Comparison of ENCODE assay signal across 8 cellular contexts in genomic region chr15:39934415-39935044, GRCh38. TPM values are rescaled to one million over a fixed set of nuclear protein-coding genes. Genes with fewer than 3 reads are reported as not detected.
A peak's percentile ranks its signal among the peaks of the same experiment; 100 is the strongest.
DNase-seq lines count a peak whose midpoint lies in the region; ATAC-seq, FAIRE-seq and TF ChIP-seq lines count a peak whose summit lies in the region.

No MANE protein-coding gene starts in this region.

- H3K4me3 Mint-ChIP-seq in CD8-positive, alpha-beta T cell, result peak overlapping the region; percentile 83
- peak overlapping the region; percentile 80 for H3K4me3 Mint-ChIP-seq in activated CD4-positive, alpha-beta memory T cell treated with anti-CD3 and anti-CD28 coated beads, Interleukin-2, amount 10 ng/mL, durations not matched to agents 7 days and 5 days
- H3K4me3 Mint-ChIP-seq in osteocyte (ENCODE audit: unreplicated experiment), result peak overlapping the region; percentile 85

- peaks cover 7% of the 10 kb centered on the region for H3K4me1 ChIP-seq in CD8-positive, alpha-beta T cell (ENCODE audit: insufficient read depth, low read length)
- peaks cover 3 to 56% (median 3%) of the 10 kb centered on the region in 3 donors for H3K4me1 ChIP-seq in gastroesophageal sphincter

- no peaks in the 10 kb centered on the region for H3K9me3 Mint-ChIP-seq in CD8-positive, alpha-beta T cell
- H3K9me3 Mint-ChIP-seq in activated CD4-positive, alpha-beta memory T cell treated with anti-CD3 and anti-CD28 coated beads, Interleukin-2, amount 10 ng/mL, durations not matched to agents 7 days and 5 days, result no peaks in the 10 kb centered on the region
- H3K9me3 Mint-ChIP-seq in osteocyte (ENCODE audit: unreplicated experiment), result no peaks in the 10 kb centered on the region

- H3K27ac Mint-ChIP-seq in CD8-positive, alpha-beta T cell, result peak overlapping the region; percentile 5
- H3K27ac Mint-ChIP-seq in activated CD4-positive, alpha-beta memory T cell treated with anti-CD3 and anti-CD28 coated beads, Interleukin-2, amount 10 ng/mL, durations not matched to agents 7 days and 5 days, result peak overlapping the region; percentile 57
- H3K27ac Mint-ChIP-seq in osteocyte (ENCODE audit: unreplicated experiment), result peak overlapping the region; percentile 91

- peaks cover 34% of the 10 kb centered on the region for H3K4me1 Mint-ChIP-seq in CD8-positive, alpha-beta T cell (ENCODE audit: low read depth)
- peaks cover 37% of the 10 kb centered on the region for H3K4me1 Mint-ChIP-seq in activated CD4-positive, alpha-beta memory T cell treated with anti-CD3 and anti-CD28 coated beads, Interleukin-2, amount 10 ng/mL, durations not matched to agents 7 days and 5 days
- peaks cover 55% of the 10 kb centered on the region for H3K4me1 Mint-ChIP-seq in osteocyte (ENCODE audit: unreplicated experiment)

- TF ChIP-seq EP300 in gastroesophageal sphincter (IDR thresholded peaks at IDR 0.05), result no peak

- H3K36me3 ChIP-seq in CD8-positive, alpha-beta T cell (ENCODE audit: insufficient read depth, low read length), result peaks cover under 1% of the 10 kb centered on the region
- peaks cover 0 to 5% of the 10 kb centered on the region in 2 donors for H3K36me3 ChIP-seq in gastroesophageal sphincter

- intact Hi-C loops in CD8-positive, alpha-beta T cell (cut with DNase I, micrococcal nuclease), result loop anchor here (1.0 to 10.0 kb wide), 7 partner anchors 13 to 1480 kb away; partner anchors contain the start of genes FSIP1 (in 2 of the 2), BMF (in 1 of the 2), BUB1B (in 1 of the 2) and FAM98B (in 1 of the 2)

- peaks cover 2% of the 10 kb centered on the region for H3K27me3 Mint-ChIP-seq in CD8-positive, alpha-beta T cell (ENCODE audit: low read depth)
- peaks cover 9% of the 10 kb centered on the region for H3K27me3 Mint-ChIP-seq in activated CD4-positive, alpha-beta memory T cell treated with anti-CD3 and anti-CD28 coated beads, Interleukin-2, amount 10 ng/mL, durations not matched to agents 7 days and 5 days
- H3K27me3 Mint-ChIP-seq in osteocyte (ENCODE audit: unreplicated experiment), result no peaks in the 10 kb centered on the region

- no peak for TF ChIP-seq POLR2A in gastroesophageal sphincter (IDR thresholded peaks at IDR 0.05)

- H3K27me3 ChIP-seq in CD8-positive, alpha-beta T cell (ENCODE audit: insufficient read depth, low read length), result no peaks in the 10 kb centered on the region
- H3K27me3 ChIP-seq in gastroesophageal sphincter, result no peaks in the 10 kb centered on the region

- POLR2A ChIA-PET in CD8-positive, alpha-beta T cell (lab: Charles Lee), result interaction anchor here (1.2 to 1.4 kb wide), 2 partner anchors 13 to 78 kb away, joined by 3 to 4 read pairs; no protein-coding TSS in a partner anchor
- POLR2A ChIA-PET in activated CD4-positive, alpha-beta memory T cell treated with anti-CD3 and anti-CD28 coated beads, Interleukin-2, amount 10 ng/mL, durations not matched to agents 7 days and 5 days (lab: Charles Lee), result interaction anchor here (1.1 to 2.6 kb wide), 8 partner anchors 8 to 152 kb away, joined by 3 to 12 read pairs (median 5); partner anchors contain the start of genes FSIP1, GPR176 and SRP14

- ATAC-seq in CD8-positive, alpha-beta T cell, result no peak
- ATAC-seq in HG02759 (IDR thresholded peaks at IDR 0.05; ENCODE audit: unreplicated experiment) (peak; percentile 10), gastroesophageal sphincter (no peak), GM19023 (IDR thresholded peaks at IDR 0.05; ENCODE audit: unreplicated experiment) (no peak)

- CTCF ChIA-PET in CD8-positive, alpha-beta T cell (lab: Charles Lee), result interaction anchor here (2.0 kb wide), 1 partner anchor 12 kb away, joined by 4 read pairs; no protein-coding TSS in a partner anchor
- CTCF ChIA-PET in activated CD4-positive, alpha-beta memory T cell treated with anti-CD3 and anti-CD28 coated beads, Interleukin-2, amount 10 ng/mL, durations not matched to agents 7 days and 5 days (lab: Charles Lee), result interaction anchor here (0.8 to 2.1 kb wide), 4 partner anchors 10 to 170 kb away, joined by 3 to 6 read pairs (median 4); no protein-coding TSS in a partner anchor

- H3K36me3 Mint-ChIP-seq in CD8-positive, alpha-beta T cell, result peaks cover 11% of the 10 kb centered on the region
- H3K36me3 Mint-ChIP-seq in activated CD4-positive, alpha-beta memory T cell treated with anti-CD3 and anti-CD28 coated beads, Interleukin-2, amount 10 ng/mL, durations not matched to agents 7 days and 5 days (ENCODE audit: low read depth), result peaks cover 5% of the 10 kb centered on the region
- H3K36me3 Mint-ChIP-seq in osteocyte (ENCODE audit: unreplicated experiment), result peaks cover 2% of the 10 kb centered on the region

- 10 to 21% methylated on average over 9 of the region's 11 CpGs for WGBS in gastroesophageal sphincter (ENCODE audit: low coverage in 1 of 2), 2 donors

- FAIRE-seq in frontal cortex (lab: Jason Lieb, UNC), result no peak

- DNase-seq in CD8-positive, alpha-beta T cell, result no peak
- no peak for DNase-seq in activated CD4-positive, alpha-beta memory T cell treated with anti-CD3 and anti-CD28 coated beads, Interleukin-2, amount 10 ng/mL, durations not matched to agents 7 days and 5 days
- DNase-seq in osteocyte (ENCODE audit: extremely low spot score, unreplicated experiment), result no peak
- DNase-seq in OCI-M1 (lab: John Stamatoyannopoulos, UW), result no peak
- no peak for DNase-seq in frontal cortex (ENCODE audit: low spot score in 2 of 2)

- no peaks in the 10 kb centered on the region for H3K9me3 ChIP-seq in CD8-positive, alpha-beta T cell (ENCODE audit: low read length)
- H3K9me3 ChIP-seq in gastroesophageal sphincter, result no peaks in the 10 kb centered on the region

- H3K4me3 ChIP-seq in CD8-positive, alpha-beta T cell (ENCODE audit: low read depth, low read length), result peak overlapping the region; percentile 79
- peak overlapping the region; percentile 68 to 85 for H3K4me3 ChIP-seq in gastroesophageal sphincter

- TF ChIP-seq CTCF in CD8-positive, alpha-beta T cell (IDR thresholded peaks at IDR 0.05), result no peak
- TF ChIP-seq CTCF in gastroesophageal sphincter (IDR thresholded peaks at IDR 0.05) (no peak), osteocyte (IDR thresholded peaks at IDR 0.05) (no peak)

- peak overlapping the region; percentile 47 for H3K27ac ChIP-seq in CD8-positive, alpha-beta T cell (ENCODE audit: low read depth, low read length)
- peak overlapping the region; percentile 70 to 91 (median 88) for H3K27ac ChIP-seq in gastroesophageal sphincter

RNA-seq across cellular contexts. Expression of gene EIF2AK4, which starts 0.6 kb away (rescaled TPM):
- total RNA-seq in CD8-positive, alpha-beta T cell, result 1 to 10 TPM; 7.8 to 9.9 TPM
- 10 to 100 TPM; 18.9 to 19.3 TPM for total RNA-seq in activated CD4-positive, alpha-beta memory T cell treated with anti-CD3 and anti-CD28 coated beads, Interleukin-2, amount 10 ng/mL, durations not matched to agents 7 days and 5 days
- 10 to 100 TPM; 26.1 to 48.8 (median 39.1) TPM for total RNA-seq in gastroesophageal sphincter
- 37.8 and 42.2 TPM in 2 replicates for total RNA-seq in osteocyte
- total RNA-seq in frontal cortex, result 30.2 TPM

RNA-seq across cellular contexts. Expression of gene GPR176, which starts 14.5 kb away (rescaled TPM):
- under 1 TPM in 1 of 2 experiments, not detected in 1; 0.14 TPM for total RNA-seq in CD8-positive, alpha-beta T cell
- total RNA-seq in activated CD4-positive, alpha-beta memory T cell treated with anti-CD3 and anti-CD28 coated beads, Interleukin-2, amount 10 ng/mL, durations not matched to agents 7 days and 5 days, result under 1 TPM; 0.08 to 0.13 TPM
- total RNA-seq in gastroesophageal sphincter (10 to 100 TPM in 1 of 4 donors, 1 to 10 TPM in 3; 1.6 to 11.8 (median 4.6) TPM), osteocyte (21.1 and 22.0 TPM in 2 replicates), frontal cortex (31.4 TPM)

Comparison
In these comparisons a context has a peak if more than half of its experiments do, and no peak if none do; other contexts are left out.
1. H3K27ac Mint-ChIP-seq: peak in every context shown above with its lines; median percentile 91 in osteocyte; 57 in activated CD4-positive, alpha-beta memory T cell treated with anti-CD3 and anti-CD28 coated beads, Interleukin-2, amount 10 ng/mL, durations not matched to agents 7 days and 5 days; 5 in CD8-positive, alpha-beta T cell.